Comparison of ENCODE assay signal across 1 cellular context in the genomic region with DNA sequence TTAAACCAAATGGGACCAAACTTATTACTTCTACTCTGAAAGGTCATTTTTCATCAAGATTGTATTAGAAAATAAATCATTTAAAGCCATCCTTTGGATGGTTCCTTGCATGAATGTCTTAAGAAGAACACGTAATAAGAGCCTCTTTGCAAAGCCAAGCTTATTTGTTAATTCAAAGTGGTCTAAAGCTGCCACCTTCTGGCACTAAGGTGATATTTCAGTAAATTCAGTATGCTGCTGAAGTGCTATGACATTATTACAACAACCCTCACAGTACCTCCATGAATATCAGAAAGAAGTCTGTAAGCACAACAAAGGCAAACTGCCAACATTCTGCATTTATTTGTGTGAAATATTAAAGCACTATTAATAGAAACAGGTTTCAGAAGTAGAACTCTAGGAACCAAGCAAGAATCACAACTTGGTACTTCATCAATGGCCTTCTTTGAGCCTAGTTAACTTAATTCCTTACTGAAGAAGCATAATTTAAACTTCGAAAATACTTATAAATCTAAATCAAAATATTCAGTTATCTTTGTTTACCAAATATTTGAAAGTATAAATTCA.
TF ChIP-seq lines count a peak whose summit lies in the region.

No MANE protein-coding gene starts in this region.

TF ChIP-seq in IMR-90, 13 proteins besides CTCF, POLR2A, EP300 and RAD21 (continued from another document):
- TF ChIP-seq, protein P1, sequence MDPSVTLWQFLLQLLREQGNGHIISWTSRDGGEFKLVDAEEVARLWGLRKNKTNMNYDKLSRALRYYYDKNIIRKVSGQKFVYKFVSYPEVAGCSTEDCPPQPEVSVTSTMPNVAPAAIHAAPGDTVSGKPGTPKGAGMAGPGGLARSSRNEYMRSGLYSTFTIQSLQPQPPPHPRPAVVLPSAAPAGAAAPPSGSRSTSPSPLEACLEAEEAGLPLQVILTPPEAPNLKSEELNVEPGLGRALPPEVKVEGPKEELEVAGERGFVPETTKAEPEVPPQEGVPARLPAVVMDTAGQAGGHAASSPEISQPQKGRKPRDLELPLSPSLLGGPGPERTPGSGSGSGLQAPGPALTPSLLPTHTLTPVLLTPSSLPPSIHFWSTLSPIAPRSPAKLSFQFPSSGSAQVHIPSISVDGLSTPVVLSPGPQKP (IDR thresholded peaks at IDR 0.05; ENCODE audit: borderline replicate concordance, low read depth, low read length) = no peak
- no peak for TF ChIP-seq MXI1 (IDR thresholded peaks at IDR 0.05; ENCODE audit: borderline replicate concordance, low read depth, low read length)
- TF ChIP-seq, protein P2, sequence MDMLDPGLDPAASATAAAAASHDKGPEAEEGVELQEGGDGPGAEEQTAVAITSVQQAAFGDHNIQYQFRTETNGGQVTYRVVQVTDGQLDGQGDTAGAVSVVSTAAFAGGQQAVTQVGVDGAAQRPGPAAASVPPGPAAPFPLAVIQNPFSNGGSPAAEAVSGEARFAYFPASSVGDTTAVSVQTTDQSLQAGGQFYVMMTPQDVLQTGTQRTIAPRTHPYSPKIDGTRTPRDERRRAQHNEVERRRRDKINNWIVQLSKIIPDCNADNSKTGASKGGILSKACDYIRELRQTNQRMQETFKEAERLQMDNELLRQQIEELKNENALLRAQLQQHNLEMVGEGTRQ (IDR thresholded peaks at IDR 0.05; ENCODE audit: low read depth, low read length) = no peak
- TF ChIP-seq NFE2L2 (IDR thresholded peaks at IDR 0.05; ENCODE audit: low read depth, low read length) = no peak
- no peak for TF ChIP-seq RFX5 (IDR thresholded peaks at IDR 0.05; ENCODE audit: low read depth, low read length)
- TF ChIP-seq MAFK (IDR thresholded peaks at IDR 0.05; ENCODE audit: low read depth, low read length) = no peak
- no peak for TF ChIP-seq CHD1 (IDR thresholded peaks at IDR 0.05; ENCODE audit: low read depth, low read length)
- no peak; the same call in 1 of the 2 replicates for TF ChIP-seq SMC3 (IDR thresholded peaks at IDR 0.05; ENCODE audit: low read depth, low read length)
- TF ChIP-seq RCOR1 (IDR thresholded peaks at IDR 0.05; ENCODE audit: insufficient replicate concordance, low read length) = no peak
- no peak for TF ChIP-seq FOS (IDR thresholded peaks at IDR 0.05; ENCODE audit: low read depth, low read length)
- no peak for TF ChIP-seq BHLHE40 (IDR thresholded peaks at IDR 0.05; ENCODE audit: low read depth, low read length)
